Comparison of ENCODE assay signal across 21 cellular contexts in the genomic region with DNA sequence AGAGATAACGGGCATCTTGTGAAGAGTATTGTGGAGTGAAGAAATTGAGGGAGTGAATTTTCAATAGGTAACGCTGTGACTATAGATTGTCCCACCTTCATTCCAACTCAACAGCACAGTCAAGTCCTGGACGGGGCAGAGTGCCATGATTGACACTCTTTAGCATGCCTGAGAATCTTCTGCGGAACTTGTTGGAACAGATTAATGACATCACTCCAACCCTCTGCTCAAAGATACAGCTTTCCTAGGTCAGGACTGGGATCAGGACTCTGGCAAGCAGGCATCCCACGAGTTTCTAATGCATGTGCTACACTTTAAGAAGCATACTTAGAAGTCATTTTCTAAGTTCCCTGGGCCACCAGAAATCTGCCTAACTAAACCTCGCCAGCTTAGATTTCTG.
"Had no signal": no experiment of that assay in that cellular context is flagged by ENCODE, and none has a peak within 500 bp of the region (broad histone marks: within the 10 kb centered on the region; RNA-seq: fewer than 3 reads in every experiment).

No MANE protein-coding gene starts in this region.

- FAIRE-seq: HepG2 had no signal

- DNase-seq: IMR-90, Karpas-422, KG1, MG63, NCI-H1092, NCI-H1417 treated with DMSO at 0.1 percent for 48 hours, NCI-H146, NCI-H1694 treated with DMSO at 0.1 percent for 48 hours, NCI-H1930, NCI-H2081, NCI-H2107, NCI-H2171 treated with DMSO at 0.1 percent for 48 hours, NCI-H345, NCI-H446 treated with DMSO at 0.1 percent for 48 hours, NCI-H510A treated with DMSO at 0.1 percent for 48 hours, NCI-H526, SHP77, SK-N-SH, SW 1271 had no signal

- H3K9ac ChIP-seq: SK-N-SH had no signal

- H3K4me2 ChIP-seq: SK-N-SH had no signal

- ATAC-seq: HepG2 had no signal

- H3K9me3 ChIP-seq: MG63, SK-N-SH had no signal

- H3K4me3 ChIP-seq: MG63 had no signal

- H3K27ac ChIP-seq: RWPE1 had no signal

- H3K27me3 ChIP-seq: MG63 had no signal

- H3K36me3 ChIP-seq: MG63 had no signal
